Comparison of ENCODE assay signal across 7 cellular contexts in genomic region chr3:69639851-69640250, GRCh38.
"Had no signal": no experiment of that assay in that cellular context is flagged by ENCODE, and none has a peak within 500 bp of the region (broad histone marks: within the 10 kb centered on the region; RNA-seq: fewer than 3 reads in every experiment).

No MANE protein-coding gene starts in this region.

- DNase-seq: GDM1, GF-D8 had no signal

- ATAC-seq: GM12878 had no signal

- H3K4me3 ChIP-seq: GM12878 had no signal

- FAIRE-seq: G401.6, GM12878, GM12892, GM18507, GM19239 had no signal
